Comparison of ENCODE assay signal across 9 cellular contexts in genomic region chr18:12838178-12838634, GRCh38. TPM values are rescaled to one million over a fixed set of nuclear protein-coding genes. Genes with fewer than 3 reads are reported as not detected.
DNase-seq lines count a peak whose midpoint lies in the region; ATAC-seq and TF ChIP-seq lines count a peak whose summit lies in the region.
"Had no signal": no experiment of that assay in that cellular context is flagged by ENCODE, and none has a peak within 500 bp of the region (broad histone marks: within the 10 kb centered on the region; RNA-seq: fewer than 3 reads in every experiment).

No MANE protein-coding gene starts in this region.

- H3K4me2 ChIP-seq in OCI-LY1 (ENCODE audit: low read length) (peak overlapping the region; percentile 52), mammary epithelial cell (ENCODE audit: insufficient read depth, low read depth, low read length) (peak overlapping the region; percentile 77)

- H2AFZ ChIP-seq in OCI-LY1 (ENCODE audit: low read length) = no peak overlapping the region
- peak overlapping the region; percentile 65 for H2AFZ ChIP-seq in mammary epithelial cell (ENCODE audit: low read depth, low read length)

- DNase-seq in DMS 273 (lab: John Stamatoyannopoulos, UW; ENCODE audit: unreplicated experiment) (peak; percentile 56), DMS 273 treated with DMSO at 0.1 percent for 48 hours (lab: John Stamatoyannopoulos, UW) (no peak), mammary epithelial cell (peak; percentile 94), lung (ENCODE audit: low spot score) (peak; percentile 79), aorta (peak in 1 of 2 donors; percentile 55)
- no peak for DNase-seq in stimulated activated CD4-positive, alpha-beta T cell treated with anti-CD3 and anti-CD28 coated beads, Interleukin-4, amount 100 ng/mL, for 4 hours

- H3K27ac ChIP-seq in OCI-LY1 (ENCODE audit: low read depth, low read length, poor library complexity, severe bottlenecking) (peak overlapping the region; percentile 54), mammary epithelial cell (ENCODE audit: insufficient read depth, low read depth, low read length) (peak overlapping the region; percentile 93), lung (ENCODE audit: low read depth in 1 of 2, low read length in 1 of 2) (peak overlapping the region in 1 of 2 donors; percentile 96), aorta (ENCODE audit: low read depth in 1 of 2, low read length in 2 of 2) (peak overlapping the region in 1 of 2 donors; percentile 78)
- H3K27ac ChIP-seq: 22Rv1 had no signal

- dilution Hi-C loops in mammary epithelial cell (cut with HindIII; ENCODE audit: low sequenced_read_pairs) = loop anchor here (5.0 kb wide), 1 partner anchor 89 kb away; no protein-coding TSS in a partner anchor

- no peaks in the 10 kb centered on the region for H3K27me3 ChIP-seq in OCI-LY1 (ENCODE audit: insufficient read depth, low read length)
- no peaks in the 10 kb centered on the region for H3K27me3 ChIP-seq in mammary epithelial cell (ENCODE audit: insufficient read depth, low read length)
- no peaks in the 10 kb centered on the region for H3K27me3 ChIP-seq in lung (ENCODE audit: control insufficient read depth, insufficient read depth)
- no peaks in the 10 kb centered on the region for H3K27me3 ChIP-seq in aorta (ENCODE audit: control insufficient read depth in 1 of 2, insufficient read depth in 2 of 2, low read length in 1 of 2)

- H4K20me1 ChIP-seq in OCI-LY1 (ENCODE audit: insufficient read depth, low read length) = no peaks in the 10 kb centered on the region
- H4K20me1 ChIP-seq in mammary epithelial cell (ENCODE audit: insufficient read depth, low read length) = no peaks in the 10 kb centered on the region

- CTCF ChIA-PET in mammary epithelial cell (lab: Charles Lee; ENCODE audit: low non-redundant PET) = no interaction called here

- no peak overlapping the region for H3K4me3 ChIP-seq in OCI-LY1 (ENCODE audit: low read depth, low read length, poor library complexity, severe bottlenecking)
- peak overlapping the region in 1 of 3 experiments; percentile 30 for H3K4me3 ChIP-seq in mammary epithelial cell (replicated peaks in 1 of 3; ENCODE audit: insufficient read depth in 1 of 3, low read depth in 2 of 3, low read length in 3 of 3)
- H3K4me3 ChIP-seq in lung = no peak overlapping the region
- no peak overlapping the region for H3K4me3 ChIP-seq in aorta (ENCODE audit: low read length in 2 of 2)

- no peaks in the 10 kb centered on the region for H3F3A ChIP-seq in OCI-LY1 (ENCODE audit: insufficient read depth, low read length)

- peaks cover 35% of the 10 kb centered on the region; the same call in 1 of the 2 replicates for H3K36me3 ChIP-seq in OCI-LY1 (ENCODE audit: insufficient read depth, low read length)
- H3K36me3 ChIP-seq in mammary epithelial cell (ENCODE audit: insufficient read depth, low read length) = peaks cover 4% of the 10 kb centered on the region
- peaks cover 0 to 3% of the 10 kb centered on the region in 2 donors for H3K36me3 ChIP-seq in lung (ENCODE audit: control insufficient read depth in 2 of 2, insufficient read depth in 2 of 2, low read length in 2 of 2)
- H3K36me3 ChIP-seq in aorta (ENCODE audit: control insufficient read depth in 1 of 2, insufficient read depth in 2 of 2, low read length in 1 of 2) = peaks cover 4 to 6% of the 10 kb centered on the region in 2 donors

- intact Hi-C loops in mammary epithelial cell (cut with micrococcal nuclease) = loop anchor here (1.0 kb wide), 1 partner anchor 45 kb away; no protein-coding TSS in a partner anchor
- intact Hi-C loops in aorta (cut with DNase I) = loop anchor here in 1 of 2 donors (10.0 kb wide), 1 partner anchor 47 kb away; the partner anchor contains the start of gene PTPN2

- H3K9ac ChIP-seq in OCI-LY1 (ENCODE audit: low read length) (peak overlapping the region; percentile 31), mammary epithelial cell (ENCODE audit: insufficient read depth, low read length) (peak overlapping the region; percentile 77)

- no TSS peak for BruUV-seq in mammary epithelial cell (replicated peaks; lab: Mats Ljungman, UMichigan)

- H3K4me1 ChIP-seq in OCI-LY1 (ENCODE audit: insufficient read depth, low read length, severe bottlenecking) = peaks cover 37% of the 10 kb centered on the region
- H3K4me1 ChIP-seq in mammary epithelial cell (ENCODE audit: insufficient read depth, low read length) = peaks cover 17% of the 10 kb centered on the region
- peaks cover 2 to 6% of the 10 kb centered on the region in 2 donors for H3K4me1 ChIP-seq in lung (ENCODE audit: control insufficient read depth in 2 of 2, insufficient read depth in 2 of 2, low read length in 2 of 2)
- peaks cover 2% of the 10 kb centered on the region in 2 donors for H3K4me1 ChIP-seq in aorta (ENCODE audit: control insufficient read depth in 1 of 2, insufficient read depth in 2 of 2, low read length in 2 of 2)

- no peak for TF ChIP-seq CTCF in OCI-LY1 (IDR thresholded peaks at IDR 0.05; ENCODE audit: low read length)
- no peak for TF ChIP-seq CTCF in mammary epithelial cell (conservative IDR thresholded peaks at IDR 0.05 in 1 of 2, IDR thresholded peaks at IDR 0.05 in 1 of 2; ENCODE audit: extremely low read depth in 1 of 2, insufficient read depth in 1 of 2, low read depth in 1 of 2, low read length in 2 of 2)
- no peak for TF ChIP-seq CTCF in lung (IDR thresholded peaks at IDR 0.05; ENCODE audit: control extremely low read depth, extremely low read depth)

- ATAC-seq in lung (ENCODE audit: insufficient read depth, low FRiP score) = peak; percentile 86
- ATAC-seq in aorta (ENCODE audit: low FRiP score) = peak; percentile 79
- no peak for ATAC-seq in GM21381 (IDR thresholded peaks at IDR 0.05; ENCODE audit: unreplicated experiment)

- WGBS in mammary epithelial cell (ENCODE audit: low coverage, missing lambda C conversion rate) = 33% methylated on average over 4 of the region's 4 CpGs
- 23 to 29% methylated on average over 4 of the region's 4 CpGs for WGBS in lung, 2 donors
- WGBS in aorta, 2 donors = 30 to 31% methylated on average over 4 of the region's 4 CpGs

- no peaks in the 10 kb centered on the region for H3K9me2 ChIP-seq in OCI-LY1 (ENCODE audit: low read depth, low read length)

- H3K9me3 ChIP-seq in OCI-LY1 (ENCODE audit: low read length) (no peaks in the 10 kb centered on the region), mammary epithelial cell (replicated peaks; ENCODE audit: insufficient read depth, low read length) (no peaks in the 10 kb centered on the region), lung (ENCODE audit: control insufficient read depth in 2 of 2, insufficient read depth in 1 of 2, low read length in 1 of 2) (no peaks in the 10 kb centered on the region), aorta (ENCODE audit: control insufficient read depth, low read length) (no peaks in the 10 kb centered on the region)

- in situ Hi-C loops in mammary epithelial cell (cut with MboI; ENCODE audit: low sequenced_read_pairs in 2 of 2) = no loop called here

- H3K79me2 ChIP-seq in OCI-LY1 (ENCODE audit: insufficient read depth, low read length) (peaks cover 21% of the 10 kb centered on the region), mammary epithelial cell (ENCODE audit: insufficient read depth, low read length) (peaks cover 59% of the 10 kb centered on the region)

RNA-seq across cellular contexts. Expression of gene PTPN2, which starts 45.8 kb away (rescaled TPM):
- 10 to 100 TPM; 25.3 to 47.0 TPM for total RNA-seq in mammary epithelial cell
- 18.6 TPM for polyA plus RNA-seq in mammary epithelial cell
- polyA minus RNA-seq in mammary epithelial cell = 15.6 TPM
- 10 to 100 TPM; 47.8 to 79.9 TPM for total RNA-seq in lung
- 10 to 100 TPM; 51.0 to 77.6 TPM for polyA plus RNA-seq in lung
- 10 to 100 TPM; 37.2 to 52.9 TPM for total RNA-seq in aorta
- 10 to 100 TPM; 26.6 to 37.7 TPM for polyA plus RNA-seq in aorta

Comparison
In these comparisons a context has a peak if more than half of its experiments do, and no peak if none do; other contexts are left out.
1. DNase-seq: peak in DMS 273 (single experiment), mammary epithelial cell (single experiment) and lung (single experiment); none in DMS 273 treated with DMSO at 0.1 percent for 48 hours (single experiment) and stimulated activated CD4-positive, alpha-beta T cell treated with anti-CD3 and anti-CD28 coated beads, Interleukin-4, amount 100 ng/mL, for 4 hours (0 of 2).